Comparison of ENCODE assay signal across 32 cellular contexts in the genomic region with DNA sequence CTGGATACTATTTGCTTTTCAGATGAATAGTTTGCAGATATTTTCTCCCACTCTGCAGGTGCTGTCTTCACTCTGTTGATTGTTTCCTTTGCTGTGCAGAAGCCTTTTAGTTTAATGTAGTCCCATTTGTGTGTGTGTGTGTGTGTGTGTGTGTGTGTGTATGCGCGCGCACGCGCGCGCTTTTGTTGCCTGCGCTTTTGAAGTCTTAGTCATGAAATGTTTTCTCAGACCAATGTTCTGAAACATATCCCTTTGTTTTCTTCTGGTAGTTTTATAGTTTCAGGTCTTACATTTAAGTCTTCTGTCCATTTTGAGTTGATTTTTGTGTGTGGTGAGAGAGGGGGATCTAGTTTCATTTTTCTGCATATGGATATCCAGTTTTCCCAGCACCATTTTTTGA.
"Had no signal": no experiment of that assay in that cellular context is flagged by ENCODE, and none has a peak within 500 bp of the region (broad histone marks: within the 10 kb centered on the region; RNA-seq: fewer than 3 reads in every experiment).

No MANE protein-coding gene starts in this region.

- H3K27me3 Mint-ChIP-seq: activated CD4-positive, alpha-beta memory T cell treated with anti-CD3 and anti-CD28 coated beads for 36 hours; activated CD4-positive, alpha-beta T cell treated with anti-CD3 and anti-CD28 coated beads for 36 hours; activated CD4-positive, alpha-beta T cell treated with anti-CD3 and anti-CD28 coated beads, Interleukin-2, amount 10 ng/mL, durations not matched to agents 24 days and 14 days; activated CD8-positive, alpha-beta memory T cell treated with anti-CD3 and anti-CD28 coated beads, Interleukin-2, amount 10 ng/mL, durations not matched to agents 7 days and 5 days; activated naive CD4-positive, alpha-beta T cell treated with anti-CD3 and anti-CD28 coated beads, Interleukin-2, amount 50 U/mL, for 24 hours; activated naive CD8-positive, alpha-beta T cell treated with anti-CD3 and anti-CD28 coated beads, Interleukin-2, amount 10 ng/mL, durations not matched to agents 7 days and 5 days; central memory CD8-positive, alpha-beta T cell; dendritic cell treated with granulocyte-macrophage colony-stimulating factor and Interleukin-4, amounts not matched to agents 40 ng/mL and 50 ng/mL, for 4 days; T-helper 17 cell had no signal

- DNase-seq: activated CD4-positive, alpha-beta memory T cell treated with anti-CD3 and anti-CD28 coated beads for 36 hours; activated CD4-positive, alpha-beta T cell treated with anti-CD3 and anti-CD28 coated beads for 36 hours; activated CD4-positive, alpha-beta T cell treated with anti-CD3 and anti-CD28 coated beads, Interleukin-2, amount 10 ng/mL, durations not matched to agents 24 days and 14 days; activated CD4-positive, CD25-positive, alpha-beta regulatory T cell; activated CD4-positive, CD25-positive, alpha-beta regulatory T cell treated with anti-CD3 and anti-CD28 coated beads, Interleukin-2, amount 50 U/mL, for 72 hours; activated CD8-positive, alpha-beta memory T cell treated with anti-CD3 and anti-CD28 coated beads, Interleukin-2, amount 10 ng/mL, durations not matched to agents 7 days and 5 days; activated CD8-positive, alpha-beta memory T cell treated with anti-CD3 and anti-CD28 coated beads, Interleukin-2, amount 50 U/mL, for 4 hours; activated CD8-positive, alpha-beta T cell treated with anti-CD3 and anti-CD28 coated beads, Interleukin-2, amount 10 ng/mL, durations not matched to agents 7 days and 5 days; activated effector memory CD4-positive, alpha-beta T cell treated with anti-CD3 and anti-CD28 coated beads, Interleukin-2, amount 50 U/mL, for 16 hours; activated naive CD4-positive, alpha-beta T cell treated with anti-CD3 and anti-CD28 coated beads for 36 hours; activated naive CD8-positive, alpha-beta T cell treated with anti-CD3 and anti-CD28 coated beads, Interleukin-2, amount 10 ng/mL, durations not matched to agents 7 days and 5 days; activated T-cell treated with anti-CD3 and anti-CD28 coated beads, Interleukin-2, amount 50 U/mL, for 1 hour; activated T-cell treated with anti-CD3 and anti-CD28 coated beads, Interleukin-2, amount 50 U/mL, for 48 hours; amniotic stem cell; anterior cingulate cortex; brain microvascular endothelial cell; dorsolateral prefrontal cortex; effector memory CD4-positive, alpha-beta T cell; erythroblast; foreskin keratinocyte; gastrocnemius medialis; glutamatergic neuron; heart right ventricle; T-helper 17 cell; T1000; WERI-Rb-1 had no signal

- H3K4me1 Mint-ChIP-seq: activated CD4-positive, alpha-beta T cell treated with anti-CD3 and anti-CD28 coated beads, Interleukin-2, amount 10 ng/mL, durations not matched to agents 24 days and 14 days; activated CD8-positive, alpha-beta memory T cell treated with anti-CD3 and anti-CD28 coated beads, Interleukin-2, amount 10 ng/mL, durations not matched to agents 7 days and 5 days; T-helper 17 cell had no signal

- H3K4me3 Mint-ChIP-seq: activated CD4-positive, alpha-beta memory T cell treated with anti-CD3 and anti-CD28 coated beads for 36 hours; activated CD4-positive, alpha-beta T cell treated with anti-CD3 and anti-CD28 coated beads for 36 hours; activated CD4-positive, alpha-beta T cell treated with anti-CD3 and anti-CD28 coated beads, Interleukin-2, amount 10 ng/mL, durations not matched to agents 24 days and 14 days; activated CD8-positive, alpha-beta memory T cell treated with anti-CD3 and anti-CD28 coated beads, Interleukin-2, amount 10 ng/mL, durations not matched to agents 7 days and 5 days; activated CD8-positive, alpha-beta T cell treated with anti-CD3 and anti-CD28 coated beads, Interleukin-2, amount 10 ng/mL, durations not matched to agents 7 days and 5 days; activated naive CD4-positive, alpha-beta T cell treated with anti-CD3 and anti-CD28 coated beads for 36 hours; activated naive CD4-positive, alpha-beta T cell treated with anti-CD3 and anti-CD28 coated beads, Interleukin-2, amount 50 U/mL, for 24 hours; activated naive CD8-positive, alpha-beta T cell treated with anti-CD3 and anti-CD28 coated beads, Interleukin-2, amount 10 ng/mL, durations not matched to agents 7 days and 5 days; activated T-helper 1 cell treated with anti-CD3 and anti-CD28 coated beads, Interleukin-12 subunit alpha, Interleukin-12 subunit beta, Interleukin-2, Interleukin-4 antibody, amounts not matched to agents 30 ng/mL and 10 ng/mL and 1 ng/mL, durations not matched to agents 14 hours and 24 hours and 36 hours; central memory CD8-positive, alpha-beta T cell; dendritic cell treated with granulocyte-macrophage colony-stimulating factor and Interleukin-4, amounts not matched to agents 40 ng/mL and 50 ng/mL, for 4 days; T-helper 17 cell; T-helper 2 cell treated with Interferon-gamma antibody and Interleukin-4, amounts not matched to agents 5 μg/mL and 100 μg/mL, for 36 hours had no signal

- ATAC-seq: activated CD4-positive, alpha-beta T cell treated with anti-CD3 and anti-CD28 coated beads for 36 hours; activated CD8-positive, alpha-beta memory T cell treated with anti-CD3 and anti-CD28 coated beads, Interleukin-2, amount 10 ng/mL, durations not matched to agents 7 days and 5 days; activated CD8-positive, alpha-beta T cell treated with anti-CD3 and anti-CD28 coated beads, Interleukin-2, amount 10 ng/mL, durations not matched to agents 7 days and 5 days; foreskin keratinocyte; gastrocnemius medialis; heart right ventricle; T-helper 17 cell had no signal

- H3K27ac Mint-ChIP-seq: activated CD4-positive, alpha-beta memory T cell treated with anti-CD3 and anti-CD28 coated beads for 36 hours; activated CD4-positive, alpha-beta T cell treated with anti-CD3 and anti-CD28 coated beads for 36 hours; activated CD4-positive, alpha-beta T cell treated with anti-CD3 and anti-CD28 coated beads, Interleukin-2, amount 10 ng/mL, durations not matched to agents 24 days and 14 days; activated CD8-positive, alpha-beta memory T cell treated with anti-CD3 and anti-CD28 coated beads, Interleukin-2, amount 10 ng/mL, durations not matched to agents 7 days and 5 days; activated CD8-positive, alpha-beta T cell treated with anti-CD3 and anti-CD28 coated beads, Interleukin-2, amount 10 ng/mL, durations not matched to agents 7 days and 5 days; activated naive CD4-positive, alpha-beta T cell treated with anti-CD3 and anti-CD28 coated beads for 36 hours; activated naive CD4-positive, alpha-beta T cell treated with anti-CD3 and anti-CD28 coated beads, Interleukin-2, amount 50 U/mL, for 24 hours; activated naive CD8-positive, alpha-beta T cell treated with anti-CD3 and anti-CD28 coated beads, Interleukin-2, amount 10 ng/mL, durations not matched to agents 7 days and 5 days; activated T-helper 1 cell treated with anti-CD3 and anti-CD28 coated beads, Interleukin-12 subunit alpha, Interleukin-12 subunit beta, Interleukin-2, Interleukin-4 antibody, amounts not matched to agents 30 ng/mL and 10 ng/mL and 1 ng/mL, durations not matched to agents 14 hours and 24 hours and 36 hours; activated T-helper 2 cell treated with anti-CD3 and anti-CD28 coated beads, Interferon-gamma antibody, Interleukin-2, Interleukin-4, amounts not matched to agents 10 μg/mL and 5 μg/mL and 100 μg/mL, durations not matched to agents 14 hours and 24 hours and 36 hours; dendritic cell treated with granulocyte-macrophage colony-stimulating factor and Interleukin-4, amounts not matched to agents 40 ng/mL and 50 ng/mL, for 4 days; T-helper 17 cell; T-helper 2 cell treated with Interferon-gamma antibody and Interleukin-4, amounts not matched to agents 5 μg/mL and 100 μg/mL, for 36 hours had no signal
